ENCODE assay signal across 1 cellular context in genomic region chr3:50235716-50236483, GRCh38.
TF ChIP-seq lines count a peak whose summit lies in the region.

Gene GNAI2 (plus strand): TSS chr3:50236204. CDS start chr3:50236336, 132 bp downstream.

TF ChIP-seq in K562, 482 proteins besides CTCF, POLR2A, EP300 and RAD21 (continued from another document and continues in another):
- TF ChIP-seq TRIM25 (IDR thresholded peaks at IDR 0.05; ENCODE audit: borderline replicate concordance), result no peak
- TF ChIP-seq ATF1 (CRISPR knock-in tag; IDR thresholded peaks at IDR 0.05), result no peak
- TF ChIP-seq ATF1 (tag; IDR thresholded peaks at IDR 0.05), result no peak
- TF ChIP-seq RB1 (IDR thresholded peaks at IDR 0.05; ENCODE audit: low read depth), result peak; percentile 75
- TF ChIP-seq EWSR1 (IDR thresholded peaks at IDR 0.05; ENCODE audit: borderline replicate concordance, low read depth, partially characterized antibody), result no peak
- TF ChIP-seq U2AF2 (optimal IDR thresholded peaks at IDR 0.05; ENCODE audit: low read depth, low read length), result no peak
- no peak for TF ChIP-seq ZNF311 (CRISPR knock-in tag; IDR thresholded peaks at IDR 0.05)
- peak; percentile 84 for TF ChIP-seq ZNF263 (CRISPR knock-in tag; IDR thresholded peaks at IDR 0.05; ENCODE audit: borderline replicate concordance)
- no peak for TF ChIP-seq THRAP3 (IDR thresholded peaks at IDR 0.05; ENCODE audit: borderline replicate concordance)
- no peak for TF ChIP-seq C11orf30 (IDR thresholded peaks at IDR 0.05; ENCODE audit: low read depth)
- TF ChIP-seq TBP (optimal IDR thresholded peaks at IDR 0.05; ENCODE audit: low read depth, low read length), result peak; percentile 74
- peak; percentile 85 for TF ChIP-seq RBFOX2 (IDR thresholded peaks at IDR 0.05; ENCODE audit: low read depth, low read length)
- TF ChIP-seq ATF7 (IDR thresholded peaks at IDR 0.05), result peak; percentile 23; the same call in 1 of the 2 replicates
- TF ChIP-seq FOXK2 (conservative IDR thresholded peaks at IDR 0.05 in 1 of 2, IDR thresholded peaks at IDR 0.05 in 1 of 2; ENCODE audit: low read depth in 2 of 2), result peak; percentile 36 to 57; a peak in 2 of 4 replicates
- TF ChIP-seq GABPA (tag; conservative IDR thresholded peaks at IDR 0.05; ENCODE audit: low read depth), result peak; percentile 70
- no peak for TF ChIP-seq ZNF584 (CRISPR knock-in tag; IDR thresholded peaks at IDR 0.05; ENCODE audit: low read depth)
- TF ChIP-seq TAF9B (IDR thresholded peaks at IDR 0.05; ENCODE audit: partially characterized antibody), result no peak
- peak; percentile 16 for TF ChIP-seq SAP30 (IDR thresholded peaks at IDR 0.05; ENCODE audit: borderline replicate concordance, insufficient read depth, low read depth, low read length, poor library complexity, severe bottlenecking)
- no peak for TF ChIP-seq SIRT6 (IDR thresholded peaks at IDR 0.05; ENCODE audit: low read depth, low read length)
- TF ChIP-seq KLF6 (CRISPR knock-in tag; IDR thresholded peaks at IDR 0.05; ENCODE audit: borderline replicate concordance), result no peak
- TF ChIP-seq MAFG (tag; conservative IDR thresholded peaks at IDR 0.05), result no peak
- TF ChIP-seq U2AF1 (optimal IDR thresholded peaks at IDR 0.05; ENCODE audit: low read depth, low read length), result no peak
- peak; percentile 20; the same call in 1 of the 2 replicates for TF ChIP-seq ZBTB7A (IDR thresholded peaks at IDR 0.05; ENCODE audit: borderline replicate concordance, control insufficient read depth, low read depth, low read length)
- peak; percentile 71 for TF ChIP-seq RBM25 (IDR thresholded peaks at IDR 0.05; ENCODE audit: low read depth, low read length, severe bottlenecking)
- peak; percentile 64; the same call in 1 of the 2 replicates for TF ChIP-seq PHF8 (IDR thresholded peaks at IDR 0.05; ENCODE audit: borderline replicate concordance, low read length)
- no peak for TF ChIP-seq NFIC (IDR thresholded peaks at IDR 0.05)
- TF ChIP-seq TAL1 (IDR thresholded peaks at IDR 0.05), result no peak
- TF ChIP-seq POU5F1 (IDR thresholded peaks at IDR 0.05; ENCODE audit: borderline replicate concordance, low read depth, low read length, partially characterized antibody), result no peak
- no peak for TF ChIP-seq TRIM28 (IDR thresholded peaks at IDR 0.05)
- no peak for TF ChIP-seq ARID3B (CRISPR knock-in tag; IDR thresholded peaks at IDR 0.05; ENCODE audit: borderline replicate concordance)
- TF ChIP-seq CTBP1 (IDR thresholded peaks at IDR 0.05; ENCODE audit: borderline replicate concordance), result peak; percentile 43; the same call in 1 of the 2 replicates
- TF ChIP-seq SMARCE1 (IDR thresholded peaks at IDR 0.05), result no peak
- no peak for TF ChIP-seq YBX1 (IDR thresholded peaks at IDR 0.05)
- peak; percentile 29 for TF ChIP-seq NFYB (IDR thresholded peaks at IDR 0.05; ENCODE audit: extremely low read depth, insufficient read length)
- TF ChIP-seq CCAR2 (IDR thresholded peaks at IDR 0.05; ENCODE audit: low read depth, low read length), result no peak
- peak; percentile 80 to 82 for TF ChIP-seq NRF1 (conservative IDR thresholded peaks at IDR 0.05 in 1 of 2, IDR thresholded peaks at IDR 0.05 in 1 of 2)
- TF ChIP-seq MNT (conservative IDR thresholded peaks at IDR 0.05), result peak; percentile 51 to 60
- no peak for TF ChIP-seq PHF20 (IDR thresholded peaks at IDR 0.05; ENCODE audit: partially characterized antibody)
- TF ChIP-seq KDM5B (IDR thresholded peaks at IDR 0.05; ENCODE audit: insufficient replicate concordance, low read depth, low read length), result peak; percentile 67
- TF ChIP-seq ZBTB40 (IDR thresholded peaks at IDR 0.05), result no peak
- no peak for TF ChIP-seq ZBTB40 (CRISPR knock-in tag; IDR thresholded peaks at IDR 0.05)
- TF ChIP-seq HMGN3 (IDR thresholded peaks at IDR 0.05; ENCODE audit: borderline replicate concordance, extremely low read depth, insufficient read length, low read depth, low read length), result peak; percentile 43
- TF ChIP-seq MTA3 (IDR thresholded peaks at IDR 0.05; ENCODE audit: borderline replicate concordance), result peak; percentile 64; the same call in 1 of the 2 replicates
- peak; percentile 32 for TF ChIP-seq CCNT2 (IDR thresholded peaks at IDR 0.05; ENCODE audit: borderline replicate concordance, extremely low read depth, insufficient read length, low read depth, low read length)
- TF ChIP-seq ZEB2 (IDR thresholded peaks at IDR 0.05), result no peak
- TF ChIP-seq ZNF512 (tag; IDR thresholded peaks at IDR 0.05), result no peak
- no peak for TF ChIP-seq ZNF57 (CRISPR knock-in tag; IDR thresholded peaks at IDR 0.05)
- TF ChIP-seq NONO (IDR thresholded peaks at IDR 0.05; ENCODE audit: low read depth in 2 of 2, low read length in 1 of 2), result peak in 1 of 2 experiments; percentile 69; a peak in 1 of 4 replicates
- peak; percentile 53; the same call in 1 of the 2 replicates for TF ChIP-seq THAP12 (CRISPR knock-in tag; IDR thresholded peaks at IDR 0.05)
- peak; percentile 38 for TF ChIP-seq CXXC5 (CRISPR knock-in tag; IDR thresholded peaks at IDR 0.05)
- TF ChIP-seq ZNF212 (CRISPR knock-in tag; IDR thresholded peaks at IDR 0.05), result no peak
- TF ChIP-seq SP1 (CRISPR knock-in tag; IDR thresholded peaks at IDR 0.05), result peak; percentile 70; the same call in 1 of the 2 replicates
